11 cellular contexts compared by ENCODE assay signal in the genomic region with DNA sequence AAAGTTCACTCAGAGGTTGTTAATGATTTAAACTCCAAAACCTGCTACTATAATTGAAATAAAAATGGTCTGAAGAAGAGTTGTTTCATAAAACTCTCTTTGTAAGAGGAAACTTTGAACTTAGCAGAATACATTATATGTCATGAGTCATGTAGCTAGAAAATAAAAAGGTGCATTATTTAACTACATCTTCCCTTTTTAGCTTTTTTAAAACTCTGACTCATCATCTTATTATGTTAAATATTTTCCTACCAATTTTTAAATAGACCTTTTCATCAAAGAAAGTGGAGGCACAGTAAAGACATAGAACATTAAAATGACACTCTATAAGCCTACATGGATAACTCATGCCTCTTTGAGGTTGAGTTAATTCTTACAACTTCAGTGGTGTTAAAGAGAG. TPM values are rescaled to one million over a fixed set of nuclear protein-coding genes. Genes with fewer than 3 reads are reported as not detected.
DNase-seq lines count a peak whose midpoint lies in the region; ATAC-seq and TF ChIP-seq lines count a peak whose summit lies in the region.
"Had no signal": no experiment of that assay in that cellular context is flagged by ENCODE, and none has a peak within 500 bp of the region (broad histone marks: within the 10 kb centered on the region; RNA-seq: fewer than 3 reads in every experiment).

No MANE protein-coding gene starts in this region.

- H3K9ac ChIP-seq in MM.1S (ENCODE audit: low read length), result no peak overlapping the region

- no peaks in the 10 kb centered on the region for H3K36me3 ChIP-seq in ACC112 (ENCODE audit: insufficient read depth, low read length)
- H3K36me3 ChIP-seq in GM23338 (ENCODE audit: insufficient read depth), result no peaks in the 10 kb centered on the region
- no peaks in the 10 kb centered on the region for H3K36me3 ChIP-seq in MM.1S (replicated peaks; ENCODE audit: insufficient read depth, low read length)

- H3K4me1 Mint-ChIP-seq in GM23338, result peaks cover 21% of the 10 kb centered on the region
- H3K4me1 Mint-ChIP-seq in activated T-helper 17 cell treated with anti-CD3 and anti-CD28 coated beads, Interleukin-2, amount 50 U/mL, for 72 hours, result peaks cover 23% of the 10 kb centered on the region
- peaks cover 19% of the 10 kb centered on the region for H3K4me1 Mint-ChIP-seq in T-helper 17 cell

- H3K9me2 ChIP-seq in GM23338 (ENCODE audit: insufficient read depth) (no peaks in the 10 kb centered on the region; the same call in 1 of the 2 replicates), MM.1S (replicated peaks; ENCODE audit: insufficient read depth, low read length) (no peaks in the 10 kb centered on the region)

- peak overlapping the region; percentile 86; the same call in 1 of the 2 replicates for H3K4me3 ChIP-seq in ACC112 (ENCODE audit: low read depth, low read length)
- H3K4me3 ChIP-seq in GM23338, result peak overlapping the region; percentile 88; the same call in 1 of the 2 replicates
- H3K4me3 ChIP-seq in MM.1S (ENCODE audit: low read length), result no peak overlapping the region

- H3K4me3 Mint-ChIP-seq in GM23338 (no peak overlapping the region; the same call in 2 of the 3 replicates), T-helper 17 cell (no peak overlapping the region)
- H3K4me3 Mint-ChIP-seq in activated T-helper 17 cell treated with anti-CD3 and anti-CD28 coated beads, Interleukin-2, amount 50 U/mL, for 72 hours, result peak overlapping the region; percentile 91

- H2AFZ ChIP-seq in ACC112 (ENCODE audit: low read length, unreplicated experiment) (no peak overlapping the region), GM23338 (no peak overlapping the region; the same call in 1 of the 2 replicates), MM.1S (ENCODE audit: low read length) (no peak overlapping the region)

- no peaks in the 10 kb centered on the region for H3K9me3 ChIP-seq in MM.1S (replicated peaks; ENCODE audit: insufficient read depth, low read length)
- no peaks in the 10 kb centered on the region for H3K9me3 ChIP-seq in T-helper 17 cell (ENCODE audit: control insufficient read depth, low read length, poor library complexity, severe bottlenecking)

- no peaks in the 10 kb centered on the region for H4K20me1 ChIP-seq in GM23338 (replicated peaks; ENCODE audit: insufficient read depth)
- no peaks in the 10 kb centered on the region for H4K20me1 ChIP-seq in MM.1S (ENCODE audit: insufficient read depth, low read length)

- H3K4me1 ChIP-seq in ACC112 (ENCODE audit: control insufficient read depth, insufficient read depth, low read length, unreplicated experiment), result peaks cover 23% of the 10 kb centered on the region
- H3K4me1 ChIP-seq in GM23338 (ENCODE audit: insufficient read depth), result peaks cover 20% of the 10 kb centered on the region
- peaks cover 14% of the 10 kb centered on the region; the same call in 1 of the 2 replicates for H3K4me1 ChIP-seq in MM.1S (ENCODE audit: low read length)

- peak overlapping the region; percentile 75 for H3K4me2 ChIP-seq in GM23338
- no peak overlapping the region for H3K4me2 ChIP-seq in MM.1S (ENCODE audit: low read depth, low read length)

- peak overlapping the region; percentile 14; the same call in 1 of the 2 replicates for H3K27ac ChIP-seq in ACC112 (ENCODE audit: low read depth, low read length)
- H3K27ac ChIP-seq in GM23338 (ENCODE audit: low read depth), result no peak overlapping the region
- H3K27ac ChIP-seq in MM.1S (ENCODE audit: low read length), result no peak overlapping the region

- H3K27me3 Mint-ChIP-seq in GM23338 (ENCODE audit: insufficient read depth, low read depth, poor library complexity), result peaks cover 18% of the 10 kb centered on the region
- H3K27me3 Mint-ChIP-seq in activated T-helper 17 cell treated with anti-CD3 and anti-CD28 coated beads, Interleukin-2, amount 50 U/mL, for 72 hours, result no peaks in the 10 kb centered on the region
- no peaks in the 10 kb centered on the region for H3K27me3 Mint-ChIP-seq in T-helper 17 cell

- H3K36me3 Mint-ChIP-seq in GM23338 (ENCODE audit: low read depth), result peaks cover 3% of the 10 kb centered on the region; the same call in 2 of the 3 replicates
- peaks cover 26% of the 10 kb centered on the region for H3K36me3 Mint-ChIP-seq in activated T-helper 17 cell treated with anti-CD3 and anti-CD28 coated beads, Interleukin-2, amount 50 U/mL, for 72 hours (ENCODE audit: low read depth)
- H3K36me3 Mint-ChIP-seq in T-helper 17 cell (ENCODE audit: low read depth), result peaks cover 7% of the 10 kb centered on the region
- H3K36me3 Mint-ChIP-seq: immature natural killer cell had no signal

- peaks cover 15% of the 10 kb centered on the region for H3K79me2 ChIP-seq in ACC112 (ENCODE audit: control insufficient read depth, insufficient read depth, low read length, unreplicated experiment)
- H3K79me2 ChIP-seq in GM23338 (replicated peaks; ENCODE audit: insufficient read depth), result peaks cover 18% of the 10 kb centered on the region
- H3K79me2 ChIP-seq in MM.1S (ENCODE audit: low read length), result peaks cover 3% of the 10 kb centered on the region

- TF ChIP-seq CTCF in GM23338 (conservative IDR thresholded peaks at IDR 0.05; ENCODE audit: low read depth in 2 of 2) (no peak), MM.1S (IDR thresholded peaks at IDR 0.05; ENCODE audit: low read length) (no peak)

- peaks cover 2% of the 10 kb centered on the region; the same call in 2 of the 3 replicates for H3K9me3 Mint-ChIP-seq in GM23338
- H3K9me3 Mint-ChIP-seq in activated T-helper 17 cell treated with anti-CD3 and anti-CD28 coated beads, Interleukin-2, amount 50 U/mL, for 72 hours, result no peaks in the 10 kb centered on the region
- H3K9me3 Mint-ChIP-seq: immature natural killer cell had no signal

- H3K27me3 ChIP-seq in ACC112 (ENCODE audit: insufficient read depth, low read length) (no peaks in the 10 kb centered on the region), GM23338 (ENCODE audit: insufficient read depth) (no peaks in the 10 kb centered on the region), MM.1S (replicated peaks; ENCODE audit: insufficient read depth, low read length) (peaks cover 19% of the 10 kb centered on the region)

- H3F3A ChIP-seq in GM23338 (replicated peaks; ENCODE audit: low read depth), result no peaks in the 10 kb centered on the region
- peaks cover 42% of the 10 kb centered on the region for H3F3A ChIP-seq in MM.1S (ENCODE audit: insufficient read depth, low read length)

- DNase-seq in GM23338 (ENCODE audit: low spot score), result no peak
- peak; percentile 59 for DNase-seq in kidney tubule cell (ENCODE audit: low spot score)
- no peak for DNase-seq in NK-92 treated with Interleukin-12 subunit alpha and Interleukin-12 subunit beta, amount 100 ng/mL, for 24 hours (lab: John Stamatoyannopoulos, UW)
- no peak for DNase-seq in MM.1S
- DNase-seq in T-helper 17 cell, result no peak
- DNase-seq: amygdala had no signal

- H3K27ac Mint-ChIP-seq in GM23338 (no peak overlapping the region), T-helper 17 cell (no peak overlapping the region)
- peak overlapping the region; percentile 90 for H3K27ac Mint-ChIP-seq in activated T-helper 17 cell treated with anti-CD3 and anti-CD28 coated beads, Interleukin-2, amount 50 U/mL, for 72 hours
- H3K27ac Mint-ChIP-seq: CD14-positive monocyte had no signal

- ATAC-seq in GM23338 (no peak), HG03520 (IDR thresholded peaks at IDR 0.05; ENCODE audit: unreplicated experiment) (no peak), T-helper 17 cell (no peak)
- peak; percentile 7 for ATAC-seq in activated T-helper 17 cell treated with anti-CD3 and anti-CD28 coated beads, Interleukin-2, amount 50 U/mL, for 72 hours (replicated peaks)

TF ChIP-seq in GM23338, 12 proteins besides CTCF, POLR2A, EP300 and RAD21 (continues in another document):
- TF ChIP-seq CREB1 (CRISPR knock-in tag; IDR thresholded peaks at IDR 0.05; ENCODE audit: low read depth) (no peak), REST (IDR thresholded peaks at IDR 0.05; ENCODE audit: unreplicated experiment) (no peak), JUNB (IDR thresholded peaks at IDR 0.05; ENCODE audit: unreplicated experiment) (no peak), POLR2AphosphoS5 (IDR thresholded peaks at IDR 0.05; ENCODE audit: low read depth) (no peak), ZNF331 (CRISPR knock-in tag; IDR thresholded peaks at IDR 0.05; ENCODE audit: low read depth) (no peak), EZH2 (IDR thresholded peaks at IDR 0.05; ENCODE audit: low read depth, unreplicated experiment) (no peak), ZNF114 (CRISPR knock-in tag; IDR thresholded peaks at IDR 0.05) (no peak)

RNA-seq across cellular contexts. Expression of gene ZNF827, which starts 1.2 kb away (rescaled TPM):
- 33.1 and 34.1 TPM in 2 replicates for total RNA-seq in GM23338 (2014; rRNA removed; shearing (Covaris generic))
- 19.9 and 20.3 TPM in 2 replicates for polyA plus RNA-seq in GM23338 (2016; fragmentation: Nextera tagmentation; extraction: Ambion mirVana)
- 10 to 100 TPM; 10.3 to 37.1 TPM for total RNA-seq in activated T-helper 17 cell treated with anti-CD3 and anti-CD28 coated beads, Interleukin-2, amount 50 U/mL, for 72 hours
- total RNA-seq in T-helper 17 cell, result 10 to 100 TPM; 14.9 to 16.3 TPM
- polyA plus RNA-seq: CD14-positive monocyte had no signal
